In the genomic region with DNA sequence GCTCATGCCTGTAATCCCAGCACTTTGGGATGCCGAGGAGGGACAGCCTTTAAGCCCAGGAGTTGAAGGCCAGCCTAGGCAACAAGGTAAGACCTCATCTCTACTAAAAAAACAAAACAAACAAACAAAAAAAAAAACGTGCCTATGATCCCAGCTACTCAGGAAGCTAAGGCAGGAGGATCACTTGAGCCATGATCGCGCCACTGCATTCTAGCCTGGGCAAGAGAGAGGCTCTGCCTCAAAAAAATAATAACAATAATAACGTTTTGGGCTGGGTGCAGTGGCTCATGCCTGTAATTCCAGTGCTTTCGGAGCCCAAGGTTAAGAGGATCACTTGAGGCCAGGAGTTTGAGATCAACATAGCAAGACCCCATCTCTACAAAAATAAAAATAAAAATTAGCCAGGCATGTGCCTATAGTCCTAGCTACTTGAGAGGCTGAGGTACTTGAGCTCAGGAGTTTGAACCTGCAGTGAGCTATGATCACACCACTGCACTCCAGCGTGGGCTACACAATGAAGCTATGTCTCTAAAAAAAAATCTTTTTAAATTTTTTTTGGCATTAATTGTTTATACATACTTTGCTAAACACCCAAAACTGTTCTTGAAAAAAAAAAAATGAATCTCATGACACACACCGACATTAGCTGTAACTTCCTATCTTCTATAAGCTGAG, we compare ENCODE assay signal across 15 cellular contexts.
"Had no signal": no experiment of that assay in that cellular context is flagged by ENCODE, and none has a peak within 500 bp of the region (broad histone marks: within the 10 kb centered on the region; RNA-seq: fewer than 3 reads in every experiment).

No MANE protein-coding gene starts in this region.

- H3K27me3 ChIP-seq: suprapubic skin had no signal

- H3K9me3 ChIP-seq: lower lobe of right lung, suprapubic skin, upper lobe of left lung had no signal

- ATAC-seq: activated CD8-positive, alpha-beta T cell treated with anti-CD3 and anti-CD28 coated beads for 36 hours; foreskin keratinocyte; lower lobe of right lung; naive thymus-derived CD8-positive, alpha-beta T cell had no signal

- DNase-seq: activated B cell treated with CpG ODN at 0.5 μM for 24 hours; activated CD4-positive, alpha-beta T cell treated with anti-CD3 and anti-CD28 coated beads for 48 hours; activated CD8-positive, alpha-beta T cell treated with anti-CD3 and anti-CD28 coated beads for 36 hours; activated T-cell treated with anti-CD3 and anti-CD28 coated beads, Interleukin-2, amount 50 U/mL, for 24 hours; amniotic stem cell; foreskin keratinocyte; hippocampal formation; lower lobe of right lung; naive thymus-derived CD8-positive, alpha-beta T cell; retina; upper lobe of left lung had no signal

- H3K9me3 Mint-ChIP-seq: activated B cell treated with CpG ODN at 0.5 μM for 24 hours; activated CD8-positive, alpha-beta T cell treated with anti-CD3 and anti-CD28 coated beads for 36 hours; activated T-cell treated with anti-CD3 and anti-CD28 coated beads, Interleukin-2, amount 50 U/mL, for 24 hours; naive thymus-derived CD8-positive, alpha-beta T cell; stimulated activated naive CD8-positive, alpha-beta T cell treated with anti-CD3 and anti-CD28 coated beads, Interleukin-15, Interleukin-2, amounts not matched to agents 100 ng/mL and 50 ng/mL, for 24 hours; T-helper 2 cell treated with Interferon-gamma antibody and Interleukin-4, amounts not matched to agents 5 μg/mL and 100 μg/mL, for 36 hours had no signal

- H3K27ac ChIP-seq: foreskin keratinocyte, lower lobe of right lung, suprapubic skin, upper lobe of left lung had no signal

- H3K4me3 ChIP-seq: lower lobe of right lung, suprapubic skin, upper lobe of left lung had no signal

- H3K27ac Mint-ChIP-seq: activated B cell treated with CpG ODN at 0.5 μM for 24 hours; activated CD8-positive, alpha-beta T cell treated with anti-CD3 and anti-CD28 coated beads for 36 hours; activated naive CD8-positive, alpha-beta T cell; activated T-cell treated with anti-CD3 and anti-CD28 coated beads, Interleukin-2, amount 50 U/mL, for 24 hours; stimulated activated naive CD8-positive, alpha-beta T cell treated with anti-CD3 and anti-CD28 coated beads, Interleukin-15, Interleukin-2, amounts not matched to agents 100 ng/mL and 50 ng/mL, for 24 hours; T-helper 2 cell treated with Interferon-gamma antibody and Interleukin-4, amounts not matched to agents 5 μg/mL and 100 μg/mL, for 36 hours had no signal

- H3K27me3 Mint-ChIP-seq: activated B cell treated with CpG ODN at 0.5 μM for 24 hours; activated naive CD8-positive, alpha-beta T cell; naive thymus-derived CD8-positive, alpha-beta T cell had no signal

- H3K36me3 ChIP-seq: lower lobe of right lung, suprapubic skin, upper lobe of left lung had no signal

- H3K36me3 Mint-ChIP-seq: activated naive CD8-positive, alpha-beta T cell had no signal
